In the genomic region with DNA sequence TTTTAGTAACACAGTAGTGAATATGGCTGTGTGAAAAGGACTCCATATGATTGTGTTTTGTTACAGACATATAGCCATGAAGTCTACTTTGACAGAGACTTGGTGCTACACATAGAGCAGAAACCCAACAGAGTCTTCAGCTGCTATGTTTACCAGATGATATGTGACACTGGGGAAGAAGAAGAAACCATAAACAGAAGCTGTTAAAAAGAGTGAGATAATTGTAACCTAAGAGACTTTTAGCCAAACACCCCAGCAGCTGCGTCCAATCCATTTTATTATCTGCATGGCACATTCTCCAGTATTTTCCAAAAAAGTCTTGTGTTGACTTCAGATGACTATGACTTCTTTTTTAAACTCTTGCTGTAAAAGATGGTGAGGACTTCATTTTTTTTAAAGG, we compare ENCODE assay signal across 29 cellular contexts.
"Had no signal": no experiment of that assay in that cellular context is flagged by ENCODE, and none has a peak within 500 bp of the region (broad histone marks: within the 10 kb centered on the region; RNA-seq: fewer than 3 reads in every experiment).

No MANE protein-coding gene starts in this region.

- H3K27ac ChIP-seq: ascending aorta, cardiac muscle cell, coronary artery, gastrocnemius medialis, neutrophil, pancreas, prostate gland, sigmoid colon, tibial artery, upper lobe of right lung, VCaP had no signal

- H3K9me3 ChIP-seq: ascending aorta, gastrocnemius medialis, neutrophil, pancreas, prostate gland, sigmoid colon, tibial artery, upper lobe of right lung had no signal

- H3K4me3 ChIP-seq: ascending aorta, cardiac muscle cell, coronary artery, dorsolateral prefrontal cortex, gastrocnemius medialis, pancreas, prostate gland, sigmoid colon, tibial artery, upper lobe of right lung had no signal

- H3K36me3 ChIP-seq: prostate gland had no signal

- FAIRE-seq: kidney, pancreas, TTC549 had no signal

- H3K9me3 Mint-ChIP-seq: activated naive CD8-positive, alpha-beta T cell treated with anti-CD3 and anti-CD28 coated beads, Interleukin-2, amount 10 ng/mL, durations not matched to agents 7 days and 5 days; brain; nephron progenitor cell; stimulated activated naive CD8-positive, alpha-beta T cell treated with anti-CD3 and anti-CD28 coated beads, Interleukin-15, amount 100 ng/mL, for 72 hours had no signal

- H3K27me3 Mint-ChIP-seq: activated naive CD8-positive, alpha-beta T cell treated with anti-CD3 and anti-CD28 coated beads, Interleukin-2, amount 10 ng/mL, durations not matched to agents 7 days and 5 days; brain; stimulated activated naive CD8-positive, alpha-beta T cell treated with anti-CD3 and anti-CD28 coated beads, Interleukin-15, amount 100 ng/mL, for 72 hours had no signal

- H3K27me3 ChIP-seq: ascending aorta, cardiac muscle cell, dorsolateral prefrontal cortex, gastrocnemius medialis, neutrophil, pancreas, sigmoid colon, tibial artery, upper lobe of right lung had no signal

- ATAC-seq: gastrocnemius medialis; left colon; pancreas; stimulated activated naive CD8-positive, alpha-beta T cell treated with anti-CD3 and anti-CD28 coated beads, Interleukin-15, amount 100 ng/mL, for 72 hours; upper lobe of right lung had no signal

- DNase-seq: activated CD4-positive, alpha-beta T cell treated with anti-CD3 and anti-CD28 coated beads for 4 hours; activated CD4-positive, alpha-beta T cell treated with anti-CD3 and anti-CD28 coated beads, Interleukin-2, amount 50 U/mL, for 4 hours; activated effector memory CD4-positive, alpha-beta T cell treated with Interleukin-2 at 50 U/mL for 16 hours; activated naive CD4-positive, alpha-beta T cell treated with Interleukin-2 at 50 U/mL for 16 hours; activated naive CD8-positive, alpha-beta T cell treated with anti-CD3 and anti-CD28 coated beads, Interleukin-2, amount 10 ng/mL, durations not matched to agents 7 days and 5 days; dorsolateral prefrontal cortex; effector memory CD4-positive, alpha-beta T cell; gastrocnemius medialis; glutamatergic neuron; hippocampal formation; kidney; left colon; midbrain; nephron progenitor cell; pancreas; retina; sigmoid colon; stimulated activated CD4-positive, alpha-beta T cell treated with anti-CD3 and anti-CD28 coated beads, Interleukin-4, amount 100 ng/mL, for 1 hour; stimulated activated naive CD8-positive, alpha-beta T cell treated with anti-CD3 and anti-CD28 coated beads, Interleukin-15, amount 100 ng/mL, for 72 hours; tibial artery; upper lobe of right lung had no signal

- H3K27ac Mint-ChIP-seq: activated naive CD8-positive, alpha-beta T cell treated with anti-CD3 and anti-CD28 coated beads, Interleukin-2, amount 10 ng/mL, durations not matched to agents 7 days and 5 days; nephron progenitor cell; stimulated activated naive CD8-positive, alpha-beta T cell treated with anti-CD3 and anti-CD28 coated beads, Interleukin-15, amount 100 ng/mL, for 72 hours had no signal

- H3K4me1 ChIP-seq: ascending aorta, gastrocnemius medialis, pancreas, prostate gland, tibial artery, upper lobe of right lung had no signal

- H3K4me1 Mint-ChIP-seq: stimulated activated naive CD8-positive, alpha-beta T cell treated with anti-CD3 and anti-CD28 coated beads, Interleukin-15, amount 100 ng/mL, for 72 hours had no signal

- H3K4me3 Mint-ChIP-seq: activated naive CD8-positive, alpha-beta T cell treated with anti-CD3 and anti-CD28 coated beads, Interleukin-2, amount 10 ng/mL, durations not matched to agents 7 days and 5 days; brain; nephron progenitor cell; stimulated activated naive CD8-positive, alpha-beta T cell treated with anti-CD3 and anti-CD28 coated beads, Interleukin-15, amount 100 ng/mL, for 72 hours had no signal
